ENCODE assay signal across 8 cellular contexts in the genomic region with DNA sequence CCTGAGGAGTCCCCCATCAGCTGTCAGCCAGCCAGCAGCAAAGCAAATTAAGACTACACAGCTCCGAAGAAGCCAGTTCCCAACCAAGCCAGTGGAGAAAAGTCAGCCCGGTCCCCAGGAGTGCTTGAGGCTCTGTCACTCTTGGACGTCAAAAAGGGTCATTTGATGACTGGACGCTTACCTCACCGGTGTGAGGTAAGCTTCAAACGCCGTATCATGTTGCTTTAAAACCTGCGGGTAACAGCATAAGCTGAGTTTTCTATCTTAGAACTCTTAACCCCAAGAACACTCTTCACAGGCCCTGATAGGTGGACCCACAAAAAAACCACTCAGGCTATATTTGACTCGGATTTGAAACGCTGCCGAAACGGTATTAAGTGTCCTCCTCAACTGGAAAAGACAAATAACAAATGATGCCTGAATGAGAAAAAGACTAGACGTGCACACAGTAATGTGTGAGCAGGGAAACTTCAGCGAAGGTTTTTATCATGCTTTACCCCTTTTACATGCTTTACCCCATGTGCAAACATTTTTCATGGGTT. TPM values are rescaled to one million over a fixed set of nuclear protein-coding genes. Genes with fewer than 3 reads are reported as not detected.
DNase-seq lines count a peak whose midpoint lies in the region; ATAC-seq and TF ChIP-seq lines count a peak whose summit lies in the region.

No MANE protein-coding gene starts in this region.

- H3K4me1 ChIP-seq in NT2/D1 (ENCODE audit: insufficient read depth, insufficient read length) (no peaks in the 10 kb centered on the region), colonic mucosa (peaks cover 4% of the 10 kb centered on the region), tibial nerve (peaks cover 0 to 32% (median 8%) of the 10 kb centered on the region in 4 donors)

- H3K27me3 ChIP-seq in NT2/D1 (ENCODE audit: insufficient read depth, insufficient read length) (no peaks in the 10 kb centered on the region), colonic mucosa (no peaks in the 10 kb centered on the region), tibial nerve (no peaks in the 10 kb centered on the region)

- TF ChIP-seq EP300 in tibial nerve (IDR thresholded peaks at IDR 0.05): no peak

- WGBS in lower leg skin, 2 donors: 18 to 23% methylated on average over 14 of the region's 14 CpGs
- WGBS in tibial nerve, 2 donors: 17 to 19% methylated on average over 14 of the region's 14 CpGs

- TF ChIP-seq POLR2A in lower leg skin (IDR thresholded peaks at IDR 0.05) (no peak), tibial nerve (IDR thresholded peaks at IDR 0.05) (no peak)

- ATAC-seq in GM21526 (IDR thresholded peaks at IDR 0.05; ENCODE audit: low FRiP score, unreplicated experiment): no peak

- peak; percentile 37 for DNase-seq in Daoy (ENCODE audit: low read depth)
- peak; percentile 33 for DNase-seq in HEK293T (ENCODE audit: extremely low spot score)
- no peak for DNase-seq in NT2/D1 (ENCODE audit: low read depth, low spot score)
- DNase-seq in colonic mucosa: no peak
- peak in 1 of 2 donors; percentile 16 for DNase-seq in lower leg skin (ENCODE audit: low spot score in 2 of 2)
- DNase-seq in tibial nerve (ENCODE audit: low spot score in 2 of 2): peak in 1 of 2 donors; percentile 6
- DNase-seq in NCI-H128 (lab: John Stamatoyannopoulos, UW; ENCODE audit: unreplicated experiment): no peak

- peak overlapping the region; percentile 90 for H3K27ac ChIP-seq in colonic mucosa
- H3K27ac ChIP-seq in tibial nerve: peak overlapping the region; percentile 55 to 83 (median 78)

- H3K36me3 ChIP-seq in NT2/D1 (ENCODE audit: insufficient read depth, insufficient read length, low read length): no peaks in the 10 kb centered on the region
- H3K36me3 ChIP-seq in colonic mucosa: no peaks in the 10 kb centered on the region
- H3K36me3 ChIP-seq in tibial nerve: no peaks in the 10 kb centered on the region

- TF ChIP-seq CTCF in colonic mucosa (IDR thresholded peaks at IDR 0.05) (no peak), lower leg skin (IDR thresholded peaks at IDR 0.05) (no peak), tibial nerve (IDR thresholded peaks at IDR 0.05) (no peak)

- H3K9ac ChIP-seq in NT2/D1 (ENCODE audit: insufficient read length, low read depth): peak overlapping the region; percentile 58
- H3K9ac ChIP-seq in colonic mucosa (ENCODE audit: low read depth in 2 of 2, low read length in 2 of 2): peak overlapping the region; percentile 78 to 87

- POLR2A ChIA-PET in HEK293T (lab: Yijun Ruan, JAX): interaction anchor here (1.0 to 2.7 kb wide), 8 partner anchors 7 to 313 kb away, joined by 3 to 10 read pairs (median 4); no protein-coding TSS in a partner anchor

- CTCF ChIA-PET in HEK293T (lab: Yijun Ruan, JAX): no interaction called here

- H3K9me3 ChIP-seq in NT2/D1 (ENCODE audit: insufficient read depth, low read length) (peaks cover 5% of the 10 kb centered on the region; the same call in 1 of the 2 replicates), colonic mucosa (no peaks in the 10 kb centered on the region), tibial nerve (no peaks in the 10 kb centered on the region)

- intact Hi-C loops in colonic mucosa (cut with DNase I) (no loop called here), lower leg skin (cut with DNase I; ENCODE audit: low total_unique reads) (no loop called here)

- H3K4me3 ChIP-seq in NT2/D1 (ENCODE audit: insufficient read length, low read depth) (peak overlapping the region; percentile 86), colonic mucosa (peak overlapping the region; percentile 77), lower leg skin (ENCODE audit: low read depth, poor library complexity, severe bottlenecking) (peak overlapping the region; percentile 76), tibial nerve (peak overlapping the region; percentile 82 to 95 (median 86))

TF ChIP-seq in HEK293T, 16 proteins besides CTCF, POLR2A, EP300 and RAD21:
- TF ChIP-seq BHLHE40 (IDR thresholded peaks at IDR 0.05; ENCODE audit: borderline replicate concordance): no peak
- TF ChIP-seq, protein P1, sequence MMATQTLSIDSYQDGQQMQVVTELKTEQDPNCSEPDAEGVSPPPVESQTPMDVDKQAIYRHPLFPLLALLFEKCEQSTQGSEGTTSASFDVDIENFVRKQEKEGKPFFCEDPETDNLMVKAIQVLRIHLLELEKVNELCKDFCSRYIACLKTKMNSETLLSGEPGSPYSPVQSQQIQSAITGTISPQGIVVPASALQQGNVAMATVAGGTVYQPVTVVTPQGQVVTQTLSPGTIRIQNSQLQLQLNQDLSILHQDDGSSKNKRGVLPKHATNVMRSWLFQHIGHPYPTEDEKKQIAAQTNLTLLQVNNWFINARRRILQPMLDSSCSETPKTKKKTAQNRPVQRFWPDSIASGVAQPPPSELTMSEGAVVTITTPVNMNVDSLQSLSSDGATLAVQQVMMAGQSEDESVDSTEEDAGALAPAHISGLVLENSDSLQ (IDR thresholded peaks at IDR 0.05): peak; percentile 75
TF ChIP-seq in HEK293T: peak in this region for 1.

RNA-seq across cellular contexts. Expression of a gene that starts 0.7 kb away (rescaled TPM):
- 19.7 and 29.4 TPM in 2 replicates for total RNA-seq in Daoy (2014; rRNA removed; shearing (Covaris generic))
- total RNA-seq in colonic mucosa: 10 to 100 TPM; 38.5 to 48.4 TPM
- 10 to 100 TPM; 19.0 to 26.5 (median 22.1) TPM for total RNA-seq in lower leg skin
- total RNA-seq in tibial nerve: 10 to 100 TPM; 17.4 to 27.3 (median 24.1) TPM

Comparison
In these comparisons a context has a peak if more than half of its experiments do, and no peak if none do; other contexts are left out.
1. DNase-seq: peak in Daoy (single experiment) and HEK293T (single experiment); none in NT2/D1 (single experiment), colonic mucosa (single experiment) and NCI-H128 (single experiment).
2. Peak in every context shown above with its lines, with median percentiles within 50 percentile points of each other: H3K4me3 ChIP-seq.